ENCODE assay signal across 1 cellular context in genomic region chr20:38472513-38473352, GRCh38.
TF ChIP-seq lines count a peak whose summit lies in the region.

Gene RALGAPB, plus strand, starts transcription at chr20:38472843. Its CDS starts 15,590 bp downstream, at chr20:38488433.

TF ChIP-seq in HepG2, 621 proteins besides CTCF, POLR2A, EP300 and RAD21 (continued from another document and continues in another):
- TF ChIP-seq, protein P1, sequence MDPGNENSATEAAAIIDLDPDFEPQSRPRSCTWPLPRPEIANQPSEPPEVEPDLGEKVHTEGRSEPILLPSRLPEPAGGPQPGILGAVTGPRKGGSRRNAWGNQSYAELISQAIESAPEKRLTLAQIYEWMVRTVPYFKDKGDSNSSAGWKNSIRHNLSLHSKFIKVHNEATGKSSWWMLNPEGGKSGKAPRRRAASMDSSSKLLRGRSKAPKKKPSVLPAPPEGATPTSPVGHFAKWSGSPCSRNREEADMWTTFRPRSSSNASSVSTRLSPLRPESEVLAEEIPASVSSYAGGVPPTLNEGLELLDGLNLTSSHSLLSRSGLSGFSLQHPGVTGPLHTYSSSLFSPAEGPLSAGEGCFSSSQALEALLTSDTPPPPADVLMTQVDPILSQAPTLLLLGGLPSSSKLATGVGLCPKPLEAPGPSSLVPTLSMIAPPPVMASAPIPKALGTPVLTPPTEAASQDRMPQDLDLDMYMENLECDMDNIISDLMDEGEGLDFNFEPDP (CRISPR knock-in tag; conservative IDR thresholded peaks at IDR 0.05) = no peak
- TF ChIP-seq BRD4 (CRISPR knock-in tag; IDR thresholded peaks at IDR 0.05) = 0 out of 2 replicates have a peak, but pooled peaks have one; percentile 22
- TF ChIP-seq SRSF9 (IDR thresholded peaks at IDR 0.05; ENCODE audit: borderline replicate concordance, insufficient read depth, low read depth, low read length, poor library complexity, severe bottlenecking) = no peak
- peak; percentile 94 for TF ChIP-seq CREB3 (CRISPR knock-in tag; IDR thresholded peaks at IDR 0.05)
- peak; percentile 76 for TF ChIP-seq TGIF2 (CRISPR knock-in tag; IDR thresholded peaks at IDR 0.05)
- TF ChIP-seq HNRNPK (IDR thresholded peaks at IDR 0.05; ENCODE audit: low read depth, low read length, poor library complexity, severe bottlenecking) = no peak
- peak; percentile 70; the same call in 1 of the 2 replicates for TF ChIP-seq SP4 (CRISPR knock-in tag; IDR thresholded peaks at IDR 0.05)
- 0 out of 2 replicates have a peak, but pooled peaks have one; percentile 56 for TF ChIP-seq ZNF367 (CRISPR knock-in tag; IDR thresholded peaks at IDR 0.05; ENCODE audit: borderline replicate concordance)
- TF ChIP-seq PITX1 (CRISPR knock-in tag; IDR thresholded peaks at IDR 0.05) = peak; percentile 79
- TF ChIP-seq, protein P2, sequence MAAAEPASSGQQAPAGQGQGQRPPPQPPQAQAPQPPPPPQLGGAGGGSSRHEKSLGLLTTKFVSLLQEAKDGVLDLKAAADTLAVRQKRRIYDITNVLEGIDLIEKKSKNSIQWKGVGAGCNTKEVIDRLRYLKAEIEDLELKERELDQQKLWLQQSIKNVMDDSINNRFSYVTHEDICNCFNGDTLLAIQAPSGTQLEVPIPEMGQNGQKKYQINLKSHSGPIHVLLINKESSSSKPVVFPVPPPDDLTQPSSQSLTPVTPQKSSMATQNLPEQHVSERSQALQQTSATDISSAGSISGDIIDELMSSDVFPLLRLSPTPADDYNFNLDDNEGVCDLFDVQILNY (CRISPR knock-in tag; conservative IDR thresholded peaks at IDR 0.05) = peak; percentile 69; the same call in 1 of the 2 replicates
- TF ChIP-seq, protein P3, sequence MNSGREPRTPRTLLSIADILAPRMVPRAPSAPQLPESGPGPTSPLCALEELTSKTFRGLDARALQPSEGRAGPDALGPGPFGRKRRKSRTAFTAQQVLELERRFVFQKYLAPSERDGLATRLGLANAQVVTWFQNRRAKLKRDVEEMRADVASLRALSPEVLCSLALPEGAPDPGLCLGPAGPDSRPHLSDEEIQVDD (CRISPR knock-in tag; IDR thresholded peaks at IDR 0.05; ENCODE audit: borderline replicate concordance) = peak; percentile 36; the same call in 1 of the 2 replicates
- TF ChIP-seq ZNF780A (CRISPR knock-in tag; IDR thresholded peaks at IDR 0.05) = no peak
- no peak; the same call in 1 of the 2 replicates for TF ChIP-seq GZF1 (CRISPR knock-in tag; IDR thresholded peaks at IDR 0.05)
- no peak for TF ChIP-seq JUNB (CRISPR knock-in tag; IDR thresholded peaks at IDR 0.05; ENCODE audit: borderline replicate concordance)
- peak; percentile 90 for TF ChIP-seq ZNF44 (CRISPR knock-in tag; IDR thresholded peaks at IDR 0.05)
- TF ChIP-seq TOE1 (CRISPR knock-in tag; IDR thresholded peaks at IDR 0.05) = no peak; the same call in 1 of the 2 replicates
- no peak for TF ChIP-seq CHD4 (IDR thresholded peaks at IDR 0.05; ENCODE audit: borderline replicate concordance, low read length)
- peak; percentile 44; the same call in 1 of the 2 replicates for TF ChIP-seq BHLHE40 (IDR thresholded peaks at IDR 0.05; ENCODE audit: low read length)
- TF ChIP-seq NR2F6 (IDR thresholded peaks at IDR 0.05) = no peak
- TF ChIP-seq NR2F6 (CRISPR knock-in tag; IDR thresholded peaks at IDR 0.05) = peak; percentile 60; the same call in 1 of the 2 replicates
- TF ChIP-seq SMC3 (IDR thresholded peaks at IDR 0.05; ENCODE audit: low read length) = peak; percentile 23; the same call in 1 of the 2 replicates
- TF ChIP-seq, protein P4, sequence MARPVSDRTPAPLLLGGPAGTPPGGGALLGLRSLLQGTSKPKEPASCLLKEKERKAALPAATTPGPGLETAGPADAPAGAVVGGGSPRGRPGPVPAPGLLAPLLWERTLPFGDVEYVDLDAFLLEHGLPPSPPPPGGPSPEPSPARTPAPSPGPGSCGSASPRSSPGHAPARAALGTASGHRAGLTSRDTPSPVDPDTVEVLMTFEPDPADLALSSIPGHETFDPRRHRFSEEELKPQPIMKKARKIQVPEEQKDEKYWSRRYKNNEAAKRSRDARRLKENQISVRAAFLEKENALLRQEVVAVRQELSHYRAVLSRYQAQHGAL (CRISPR knock-in tag; IDR thresholded peaks at IDR 0.05; ENCODE audit: not compliant biosample characterization) = peak; percentile 94
- TF ChIP-seq ATF7 (IDR thresholded peaks at IDR 0.05) = no peak
- 0 out of 2 replicates have a peak, but pooled peaks have one; percentile 49 for TF ChIP-seq ATF7 (CRISPR knock-in tag; IDR thresholded peaks at IDR 0.05)
- TF ChIP-seq ZKSCAN8 (CRISPR knock-in tag; IDR thresholded peaks at IDR 0.05; ENCODE audit: borderline replicate concordance) = peak; percentile 36; the same call in 1 of the 2 replicates
- peak; percentile 64; the same call in 1 of the 2 replicates for TF ChIP-seq KDM1A (CRISPR knock-in tag; IDR thresholded peaks at IDR 0.05)
- TF ChIP-seq ZBTB4 (CRISPR knock-in tag; IDR thresholded peaks at IDR 0.05; ENCODE audit: borderline replicate concordance) = no peak
- TF ChIP-seq HDAC1 (CRISPR knock-in tag; IDR thresholded peaks at IDR 0.05) = peak; percentile 86
- TF ChIP-seq THRA (CRISPR knock-in tag; IDR thresholded peaks at IDR 0.05; ENCODE audit: borderline replicate concordance) = peak; percentile 61
- TF ChIP-seq HOXA7 (CRISPR knock-in tag; IDR thresholded peaks at IDR 0.05) = no peak
- peak; percentile 73 for TF ChIP-seq ZNF605 (CRISPR knock-in tag; IDR thresholded peaks at IDR 0.05)
- TF ChIP-seq ZNF839 (CRISPR knock-in tag; IDR thresholded peaks at IDR 0.05; ENCODE audit: borderline replicate concordance) = 0 out of 2 replicates have a peak, but pooled peaks have one; percentile 83
- TF ChIP-seq, protein P5, sequence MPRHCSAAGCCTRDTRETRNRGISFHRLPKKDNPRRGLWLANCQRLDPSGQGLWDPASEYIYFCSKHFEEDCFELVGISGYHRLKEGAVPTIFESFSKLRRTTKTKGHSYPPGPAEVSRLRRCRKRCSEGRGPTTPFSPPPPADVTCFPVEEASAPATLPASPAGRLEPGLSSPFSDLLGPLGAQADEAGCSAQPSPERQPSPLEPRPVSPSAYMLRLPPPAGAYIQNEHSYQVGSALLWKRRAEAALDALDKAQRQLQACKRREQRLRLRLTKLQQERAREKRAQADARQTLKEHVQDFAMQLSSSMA (CRISPR knock-in tag; IDR thresholded peaks at IDR 0.05) = no peak
- peak; percentile 73 for TF ChIP-seq POGZ (CRISPR knock-in tag; IDR thresholded peaks at IDR 0.05)
- TF ChIP-seq SIX1 (CRISPR knock-in tag; IDR thresholded peaks at IDR 0.05; ENCODE audit: borderline replicate concordance) = no peak; the same call in 1 of the 2 replicates
- TF ChIP-seq HMGXB4 (CRISPR knock-in tag; IDR thresholded peaks at IDR 0.05; ENCODE audit: borderline replicate concordance in 1 of 2, low read depth in 1 of 2) = peak; percentile 81 to 97
- no peak for TF ChIP-seq ZNF879 (CRISPR knock-in tag; IDR thresholded peaks at IDR 0.05)
- no peak for TF ChIP-seq SETDB1 (CRISPR knock-in tag; IDR thresholded peaks at IDR 0.05; ENCODE audit: borderline replicate concordance)
- no peak for TF ChIP-seq TOPORS (CRISPR knock-in tag; IDR thresholded peaks at IDR 0.05)
- TF ChIP-seq MLLT10 (CRISPR knock-in tag; IDR thresholded peaks at IDR 0.05) = no peak
- TF ChIP-seq NCOA2 (CRISPR knock-in tag; IDR thresholded peaks at IDR 0.05) = peak; percentile 46; the same call in 1 of the 2 replicates
- peak; percentile 85 for TF ChIP-seq MED1 (CRISPR knock-in tag; IDR thresholded peaks at IDR 0.05)
- peak; percentile 67; the same call in 1 of the 2 replicates for TF ChIP-seq REPIN1 (CRISPR knock-in tag; IDR thresholded peaks at IDR 0.05; ENCODE audit: borderline replicate concordance, low read depth)
- peak; percentile 49; the same call in 1 of the 2 replicates for TF ChIP-seq BCL6 (CRISPR knock-in tag; IDR thresholded peaks at IDR 0.05)
- peak; percentile 85 for TF ChIP-seq NR2C2 (CRISPR knock-in tag; IDR thresholded peaks at IDR 0.05; ENCODE audit: borderline replicate concordance)
- peak; percentile 96 for TF ChIP-seq ELF1 (CRISPR knock-in tag; IDR thresholded peaks at IDR 0.05)
- no peak for TF ChIP-seq ZNF224 (CRISPR knock-in tag; IDR thresholded peaks at IDR 0.05)
- no peak for TF ChIP-seq ZNF510 (CRISPR knock-in tag; IDR thresholded peaks at IDR 0.05; ENCODE audit: low read depth)
- no peak for TF ChIP-seq RBM22 (optimal IDR thresholded peaks at IDR 0.05; ENCODE audit: low read length)
- peak; percentile 88; the same call in 1 of the 2 replicates for TF ChIP-seq ZNF782 (CRISPR knock-in tag; IDR thresholded peaks at IDR 0.05; ENCODE audit: borderline replicate concordance)
- TF ChIP-seq PATZ1 (CRISPR knock-in tag; IDR thresholded peaks at IDR 0.05) = peak; percentile 83
- no peak for TF ChIP-seq PRDM4 (CRISPR knock-in tag; IDR thresholded peaks at IDR 0.05; ENCODE audit: borderline replicate concordance)
